Comparison of ENCODE assay signal across 22 cellular contexts in genomic region chr12:109608796-109609195, GRCh38.
"Had no signal": no experiment of that assay in that cellular context is flagged by ENCODE, and none has a peak within 500 bp of the region (broad histone marks: within the 10 kb centered on the region; RNA-seq: fewer than 3 reads in every experiment).

No MANE protein-coding gene starts in this region.

- H3K4me2 ChIP-seq: SK-N-SH had no signal

- H3K27ac ChIP-seq: Peyer's patch, SJSA1 had no signal

- H3K27me3 ChIP-seq: MG63, Peyer's patch had no signal

- H3K36me3 ChIP-seq: MG63, Peyer's patch, SJSA1 had no signal

- H3K9me3 ChIP-seq: MG63, Peyer's patch, SJSA1, SK-N-SH had no signal

- H3K4me1 ChIP-seq: Peyer's patch, SJSA1 had no signal

- DNase-seq: Kasumi-1; KG1; MG63; NCI-H1048; NCI-H1092 treated with DMSO at 0.1 percent for 48 hours; NCI-H1417 treated with DMSO at 0.1 percent for 48 hours; NCI-H1436 treated with DMSO at 0.1 percent for 48 hours; NCI-H1694 treated with DMSO at 0.1 percent for 48 hours; NCI-H187 treated with DMSO at 0.1 percent for 48 hours; NCI-H2081; NCI-H2171; NCI-H226; NCI-H526 treated with DMSO at 0.1 percent for 48 hours; NCI-H774; NK-92 treated with Interleukin-12 subunit alpha and Interleukin-12 subunit beta, amount 100 ng/mL, for 24 hours; OCI-M1; PC-3; Peyer's patch; Right ventricle myocardium superior; SK-N-SH; SW 1271 had no signal

- H3K4me3 ChIP-seq: MG63, Peyer's patch, SJSA1 had no signal

- H3K9ac ChIP-seq: SK-N-SH had no signal
